ENCODE assay signal across 17 cellular contexts in genomic region chr13:106352850-106353249, GRCh38.
A peak's percentile ranks its signal among the peaks of the same experiment; 100 is the strongest.
DNase-seq lines count a peak whose midpoint lies in the region; ATAC-seq and TF ChIP-seq lines count a peak whose summit lies in the region.
"Had no signal": no experiment of that assay in that cellular context is flagged by ENCODE, and none has a peak within 500 bp of the region (broad histone marks: within the 10 kb centered on the region; RNA-seq: fewer than 3 reads in every experiment).

No MANE protein-coding gene starts in this region.

- CTCF ChIA-PET in IMR-90 (lab: Yijun Ruan, JAX), result interaction anchor here (0.6 kb wide), 2 partner anchors 29 to 107 kb away, joined by 3 to 4 read pairs; no protein-coding TSS in a partner anchor

- no peak for TF ChIP-seq POLR2A in IMR-90 (IDR thresholded peaks at IDR 0.05; ENCODE audit: low read depth, low read length)

- H2BK20ac ChIP-seq in IMR-90 (ENCODE audit: low read depth, low read length), result no peak overlapping the region

- no peak overlapping the region for H4K8ac ChIP-seq in IMR-90 (ENCODE audit: low read depth in 2 of 2, low read length in 2 of 2)

- in situ Hi-C loops in IMR-90 (cut with MboI; ENCODE audit: low sequenced_read_pairs), result no loop called here

- H2BK15ac ChIP-seq in IMR-90 (ENCODE audit: low read depth, low read length), result no peak overlapping the region

- no peak overlapping the region for H3K4me2 ChIP-seq in IMR-90 (ENCODE audit: low read depth, low read length)
- H3K4me2 ChIP-seq: BLaER1 had no signal

- peaks cover 10% of the 10 kb centered on the region for H3K27me3 ChIP-seq in IMR-90 (ENCODE audit: control insufficient read depth, insufficient read depth, low read length)

- intact Hi-C loops in IMR-90 (cut with micrococcal nuclease), result no loop called here

- TF ChIP-seq CTCF in IMR-90 (conservative IDR thresholded peaks at IDR 0.05; ENCODE audit: low read depth, low read length) (no peak), fibroblast of villous mesenchyme (IDR thresholded peaks at IDR 0.05; ENCODE audit: insufficient read depth, low read depth, low read length) (no peak)

- H3K4me3 ChIP-seq in IMR-90 (ENCODE audit: insufficient read depth, low read depth, low read length) (no peak overlapping the region), fibroblast of villous mesenchyme (ENCODE audit: low read depth, low read length) (no peak overlapping the region)
- H3K4me3 ChIP-seq: BLaER1, GM23248 had no signal

- no peak overlapping the region for H3K18ac ChIP-seq in IMR-90 (ENCODE audit: low read depth, low read length)

- H3K27ac ChIP-seq in IMR-90 (ENCODE audit: insufficient read depth, low read length), result no peak overlapping the region
- H3K27ac ChIP-seq: 22Rv1, BLaER1, C4-2B, GM23248 had no signal

- H3K79me1 ChIP-seq in IMR-90 (ENCODE audit: low read depth in 1 of 2, low read length in 2 of 2), result no peaks in the 10 kb centered on the region

- no peak overlapping the region for H3K9ac ChIP-seq in IMR-90 (ENCODE audit: low read depth, low read length)
- H3K9ac ChIP-seq: BLaER1, GM23248 had no signal

- H3K9me3 ChIP-seq in IMR-90 (ENCODE audit: control insufficient read depth, insufficient read depth, low read length), result no peaks in the 10 kb centered on the region
- H3K9me3 ChIP-seq: Caco-2 had no signal

- H3K36me3 ChIP-seq in IMR-90 (ENCODE audit: control insufficient read depth, insufficient read depth, low read length), result no peaks in the 10 kb centered on the region; the same call in 1 of the 2 replicates
- H3K36me3 ChIP-seq: BLaER1 had no signal

- POLR2A ChIA-PET in IMR-90 (lab: Charles Lee; ENCODE audit: unreplicated experiment), result no interaction called here

- H3K14ac ChIP-seq in IMR-90 (replicated peaks; ENCODE audit: low read depth, low read length), result no peak overlapping the region

- no peak overlapping the region for H2AK5ac ChIP-seq in IMR-90 (ENCODE audit: low read depth, low read length)

- no peaks in the 10 kb centered on the region for H3K9me1 ChIP-seq in IMR-90 (ENCODE audit: insufficient read depth, low read length)

- H3K4me1 ChIP-seq in IMR-90 (ENCODE audit: control insufficient read depth, insufficient read depth, low read length), result peaks cover 1% of the 10 kb centered on the region; the same call in 1 of the 2 replicates

- no peak overlapping the region for H2BK5ac ChIP-seq in IMR-90 (ENCODE audit: low read depth, low read length, poor library complexity, severe bottlenecking)

- no peak overlapping the region for H4K5ac ChIP-seq in IMR-90 (ENCODE audit: low read depth, low read length)

- H2AK9ac ChIP-seq in IMR-90 (replicated peaks; ENCODE audit: low read depth, low read length, poor library complexity), result no peak overlapping the region

- no peak overlapping the region for H3K56ac ChIP-seq in IMR-90 (ENCODE audit: extremely low read depth, insufficient read depth, low read length)

- H4K91ac ChIP-seq in IMR-90 (ENCODE audit: insufficient read depth, low read depth, low read length), result no peak overlapping the region

- no peak overlapping the region for H2BK120ac ChIP-seq in IMR-90 (ENCODE audit: low read depth, low read length)

- H3K23ac ChIP-seq in IMR-90 (ENCODE audit: low read depth, low read length), result no peak overlapping the region

- H2AFZ ChIP-seq in IMR-90 (replicated peaks; ENCODE audit: low read length, poor library complexity), result no peak overlapping the region
- H2AFZ ChIP-seq: GM23248 had no signal

- no peaks in the 10 kb centered on the region for H4K20me1 ChIP-seq in IMR-90 (ENCODE audit: insufficient read depth, low read length)
- H4K20me1 ChIP-seq: BLaER1 had no signal

- DNase-seq in EH (ENCODE audit: low read depth) (peak; percentile 41), IMR-90 (peak; percentile 69), fibroblast of villous mesenchyme (ENCODE audit: low read depth) (peak; percentile 47), NOMO-1 (lab: John Stamatoyannopoulos, UW; ENCODE audit: unreplicated experiment in 2 of 2) (no peak), NCI-H748 (lab: John Stamatoyannopoulos, UW; ENCODE audit: unreplicated experiment) (no peak), glomerular visceral epithelial cell (ENCODE audit: extremely low spot score) (no peak)
- DNase-seq: Caco-2; CD4-positive, CD25-positive, alpha-beta regulatory T cell; CD8-positive, alpha-beta T cell; DMS153; DND-41; GM23248; H7; HCEC 1CT had no signal

- dilution Hi-C loops in IMR-90 (cut with HindIII; ENCODE audit: low sequenced_read_pairs, unreplicated experiment), result no loop called here

- no peak for TF ChIP-seq RAD21 in IMR-90 (IDR thresholded peaks at IDR 0.05; ENCODE audit: low read length)

- H3K4ac ChIP-seq in IMR-90 (ENCODE audit: low read depth, low read length), result no peak overlapping the region

- ATAC-seq in IMR-90 (ENCODE audit: low read depth), result peak; percentile 71
- ATAC-seq: CD8-positive, alpha-beta T cell had no signal

- no TSS peak for BruUV-seq in IMR-90 (replicated peaks; lab: Mats Ljungman, UMichigan)

TF ChIP-seq in IMR-90, 13 proteins besides CTCF, POLR2A, EP300 and RAD21:
- TF ChIP-seq CEBPB (IDR thresholded peaks at IDR 0.05; ENCODE audit: low read depth, low read length) (no peak), RFX5 (IDR thresholded peaks at IDR 0.05; ENCODE audit: low read depth, low read length) (no peak), MAZ (IDR thresholded peaks at IDR 0.05; ENCODE audit: borderline replicate concordance, low read depth, low read length) (no peak), MAFK (IDR thresholded peaks at IDR 0.05; ENCODE audit: low read depth, low read length) (no peak), RCOR1 (IDR thresholded peaks at IDR 0.05; ENCODE audit: insufficient replicate concordance, low read length) (no peak), FOS (IDR thresholded peaks at IDR 0.05; ENCODE audit: low read depth, low read length) (no peak), BHLHE40 (IDR thresholded peaks at IDR 0.05; ENCODE audit: low read depth, low read length) (no peak), ELK1 (IDR thresholded peaks at IDR 0.05; ENCODE audit: borderline replicate concordance, low read depth, low read length) (no peak), SMC3 (IDR thresholded peaks at IDR 0.05; ENCODE audit: low read depth, low read length) (no peak), NFE2L2 (IDR thresholded peaks at IDR 0.05; ENCODE audit: low read depth, low read length) (no peak)
- TF ChIP-seq, protein P1, sequence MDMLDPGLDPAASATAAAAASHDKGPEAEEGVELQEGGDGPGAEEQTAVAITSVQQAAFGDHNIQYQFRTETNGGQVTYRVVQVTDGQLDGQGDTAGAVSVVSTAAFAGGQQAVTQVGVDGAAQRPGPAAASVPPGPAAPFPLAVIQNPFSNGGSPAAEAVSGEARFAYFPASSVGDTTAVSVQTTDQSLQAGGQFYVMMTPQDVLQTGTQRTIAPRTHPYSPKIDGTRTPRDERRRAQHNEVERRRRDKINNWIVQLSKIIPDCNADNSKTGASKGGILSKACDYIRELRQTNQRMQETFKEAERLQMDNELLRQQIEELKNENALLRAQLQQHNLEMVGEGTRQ (IDR thresholded peaks at IDR 0.05; ENCODE audit: low read depth, low read length), result no peak

Comparison
In these comparisons a context has a peak if more than half of its experiments do, and no peak if none do; other contexts are left out.
1. DNase-seq: peak in EH (single experiment), IMR-90 (single experiment) and fibroblast of villous mesenchyme (single experiment); none in NOMO-1 (0 of 2), NCI-H748 (single experiment) and glomerular visceral epithelial cell (single experiment).